Comparison of ENCODE assay signal across 11 cellular contexts in genomic region chr2:224086226-224086911, GRCh38. TPM values are rescaled to one million over a fixed set of nuclear protein-coding genes. Genes with fewer than 3 reads are reported as not detected.
A peak's percentile ranks its signal among the peaks of the same experiment; 100 is the strongest.
DNase-seq lines count a peak whose midpoint lies in the region; ATAC-seq, FAIRE-seq and TF ChIP-seq lines count a peak whose summit lies in the region.
"Had no signal": no experiment of that assay in that cellular context is flagged by ENCODE, and none has a peak within 500 bp of the region (broad histone marks: within the 10 kb centered on the region; RNA-seq: fewer than 3 reads in every experiment).

No MANE protein-coding gene starts in this region.

- H3K27me3 ChIP-seq in bronchial epithelial cell (ENCODE audit: control insufficient read depth, insufficient read depth, low read length) (no peaks in the 10 kb centered on the region), lung (ENCODE audit: control insufficient read depth, insufficient read depth) (no peaks in the 10 kb centered on the region)
- H3K27me3 ChIP-seq: ascending aorta had no signal

- DNase-seq in AG10803 (ENCODE audit: low read depth) (peak; percentile 97), LHCN-M2 (ENCODE audit: low read depth) (peak; percentile 97), bronchial epithelial cell (ENCODE audit: low read depth) (peak; percentile 99), lung (ENCODE audit: low spot score) (no peak), DMS79 treated with DMSO at 0.1 percent for 48 hours (lab: John Stamatoyannopoulos, UW) (no peak), cerebellar cortex (ENCODE audit: low spot score) (no peak)
- DNase-seq in stimulated activated CD8-positive, alpha-beta memory T cell treated with anti-CD3 and anti-CD28 coated beads, Interleukin-4, amount 100 ng/mL, for 48 hours: no peak
- DNase-seq: activated CD4-positive, alpha-beta memory T cell treated with anti-CD3 and anti-CD28 coated beads, Interleukin-2, amount 10 ng/mL, durations not matched to agents 7 days and 5 days; RPMI8226 had no signal

- ATAC-seq in lung (ENCODE audit: insufficient read depth, low FRiP score) (peak; percentile 53), HG03039 (IDR thresholded peaks at IDR 0.05; ENCODE audit: unreplicated experiment) (no peak)

- no peak for FAIRE-seq in bronchial epithelial cell (lab: Jason Lieb, UNC)

- no peaks in the 10 kb centered on the region for H3K4me1 ChIP-seq in lung (ENCODE audit: control insufficient read depth in 2 of 2, insufficient read depth in 2 of 2, low read length in 2 of 2)
- H3K4me1 ChIP-seq: ascending aorta had no signal

- H3K36me3 ChIP-seq in bronchial epithelial cell (ENCODE audit: control insufficient read depth, insufficient read depth, low read length): no peaks in the 10 kb centered on the region
- H3K36me3 ChIP-seq in lung (ENCODE audit: control insufficient read depth in 2 of 2, insufficient read depth in 2 of 2, low read length in 2 of 2): no peaks in the 10 kb centered on the region
- H3K36me3 ChIP-seq: ascending aorta had no signal

- 66 to 91% methylated on average over 3 of the region's 3 CpGs for WGBS in lung, 2 donors

- TF ChIP-seq CTCF in AG10803 (conservative IDR thresholded peaks at IDR 0.05; ENCODE audit: low read length) (no peak), bronchial epithelial cell (IDR thresholded peaks at IDR 0.05; ENCODE audit: insufficient read depth, low read length, severe bottlenecking) (no peak), lung (IDR thresholded peaks at IDR 0.05; ENCODE audit: control extremely low read depth, extremely low read depth) (no peak)

- H3K27ac ChIP-seq in lung (ENCODE audit: low read depth in 1 of 2, low read length in 1 of 2): no peak overlapping the region

- H3K9me3 ChIP-seq in lung (ENCODE audit: control insufficient read depth in 2 of 2, insufficient read depth in 1 of 2, low read length in 1 of 2): no peaks in the 10 kb centered on the region
- H3K9me3 ChIP-seq: ascending aorta had no signal

- H3K4me3 ChIP-seq in AG10803 (ENCODE audit: low read length) (no peak overlapping the region), bronchial epithelial cell (ENCODE audit: low read depth, low read length) (no peak overlapping the region), lung (no peak overlapping the region)
- H3K4me3 ChIP-seq: ascending aorta had no signal

RNA-seq across cellular contexts. Expression of gene SERPINE2, which starts 47.3 kb away (rescaled TPM):
- total RNA-seq in LHCN-M2 (2014; rRNA removed): 87.3 and 97.9 TPM in 2 replicates
- polyA plus RNA-seq in LHCN-M2 (2012): 112 TPM
- 85.8 and 95.3 TPM in 2 replicates for total RNA-seq in bronchial epithelial cell
- total RNA-seq in lung: 10 to 100 TPM; 16.2 to 61.4 TPM
- 1 to 10 TPM; 4.2 to 7.1 TPM for polyA plus RNA-seq in lung

Comparison
In these comparisons a context has a peak if more than half of its experiments do, and no peak if none do; other contexts are left out.
1. DNase-seq: peak in AG10803 (single experiment), LHCN-M2 (single experiment) and bronchial epithelial cell (single experiment); none in lung (single experiment), DMS79 treated with DMSO at 0.1 percent for 48 hours (single experiment), cerebellar cortex (single experiment) and stimulated activated CD8-positive, alpha-beta memory T cell treated with anti-CD3 and anti-CD28 coated beads, Interleukin-4, amount 100 ng/mL, for 48 hours (single experiment).